Comparison of ENCODE assay signal across 17 cellular contexts in genomic region chr15:21267686-21268395, GRCh38.
DNase-seq lines count a peak whose midpoint lies in the region; ATAC-seq, FAIRE-seq and TF ChIP-seq lines count a peak whose summit lies in the region.
"Had no signal": no experiment of that assay in that cellular context is flagged by ENCODE, and none has a peak within 500 bp of the region (broad histone marks: within the 10 kb centered on the region; RNA-seq: fewer than 3 reads in every experiment).

No MANE protein-coding gene starts in this region.

- no peak overlapping the region for H3K27ac Mint-ChIP-seq in activated naive CD8-positive, alpha-beta T cell treated with anti-CD3 and anti-CD28 coated beads, Interleukin-2, amount 50 U/mL, for 24 hours
- no peak overlapping the region for H3K27ac Mint-ChIP-seq in activated naive CD8-positive, alpha-beta T cell treated with anti-CD3 and anti-CD28 coated beads for 36 hours
- H3K27ac Mint-ChIP-seq: IgD-negative memory B cell had no signal

- no peak overlapping the region for H3K4me3 ChIP-seq in retinal pigment epithelial cell (ENCODE audit: low read length)
- H3K4me3 ChIP-seq: Peyer's patch had no signal

- no peak for DNase-seq in activated naive CD8-positive, alpha-beta T cell treated with anti-CD3 and anti-CD28 coated beads, Interleukin-2, amount 50 U/mL, for 24 hours
- no peak for DNase-seq in activated naive CD8-positive, alpha-beta T cell treated with anti-CD3 and anti-CD28 coated beads for 36 hours
- peak; percentile 3 for DNase-seq in RCC 7860 (ENCODE audit: low spot score)
- peak; percentile 15 for DNase-seq in foreskin melanocyte
- peak; percentile 34 for DNase-seq in retinal pigment epithelial cell (ENCODE audit: low read depth)
- no peak for DNase-seq in SIG-M5 (lab: John Stamatoyannopoulos, UW)
- DNase-seq: Calu3, NCI-H1436, NCI-H2029 treated with DMSO at 0.1 percent for 48 hours, NCI-H510A treated with DMSO at 0.1 percent for 48 hours, Peyer's patch had no signal

- H3K9me3 Mint-ChIP-seq in activated naive CD8-positive, alpha-beta T cell treated with anti-CD3 and anti-CD28 coated beads, Interleukin-2, amount 50 U/mL, for 24 hours, result no peaks in the 10 kb centered on the region
- H3K9me3 Mint-ChIP-seq in activated naive CD8-positive, alpha-beta T cell treated with anti-CD3 and anti-CD28 coated beads for 36 hours, result no peaks in the 10 kb centered on the region
- H3K9me3 Mint-ChIP-seq: IgD-negative memory B cell had no signal

- TF ChIP-seq CTCF in retinal pigment epithelial cell (conservative IDR thresholded peaks at IDR 0.05; ENCODE audit: low read depth, low read length), result no peak

- no peaks in the 10 kb centered on the region for H3K36me3 Mint-ChIP-seq in activated naive CD8-positive, alpha-beta T cell treated with anti-CD3 and anti-CD28 coated beads, Interleukin-2, amount 50 U/mL, for 24 hours (ENCODE audit: low read depth)
- H3K36me3 Mint-ChIP-seq in activated naive CD8-positive, alpha-beta T cell treated with anti-CD3 and anti-CD28 coated beads for 36 hours, result no peaks in the 10 kb centered on the region

- peaks cover 4% of the 10 kb centered on the region for H3K27me3 Mint-ChIP-seq in activated naive CD8-positive, alpha-beta T cell treated with anti-CD3 and anti-CD28 coated beads, Interleukin-2, amount 50 U/mL, for 24 hours
- H3K27me3 Mint-ChIP-seq in activated naive CD8-positive, alpha-beta T cell treated with anti-CD3 and anti-CD28 coated beads for 36 hours, result peaks cover 11% of the 10 kb centered on the region
- H3K27me3 Mint-ChIP-seq: IgD-negative memory B cell had no signal

- ATAC-seq in activated naive CD8-positive, alpha-beta T cell treated with anti-CD3 and anti-CD28 coated beads, Interleukin-2, amount 50 U/mL, for 24 hours, result peak; percentile 11
- ATAC-seq in HG02610 (IDR thresholded peaks at IDR 0.05; ENCODE audit: unreplicated experiment), result no peak
- no peak for ATAC-seq in GM21367 (IDR thresholded peaks at IDR 0.05; ENCODE audit: unreplicated experiment)

- peaks cover 13% of the 10 kb centered on the region for H3K4me1 Mint-ChIP-seq in activated naive CD8-positive, alpha-beta T cell treated with anti-CD3 and anti-CD28 coated beads, Interleukin-2, amount 50 U/mL, for 24 hours
- peaks cover 5% of the 10 kb centered on the region for H3K4me1 Mint-ChIP-seq in activated naive CD8-positive, alpha-beta T cell treated with anti-CD3 and anti-CD28 coated beads for 36 hours

- H3K4me3 Mint-ChIP-seq in activated naive CD8-positive, alpha-beta T cell treated with anti-CD3 and anti-CD28 coated beads, Interleukin-2, amount 50 U/mL, for 24 hours, result no peak overlapping the region
- H3K4me3 Mint-ChIP-seq in activated naive CD8-positive, alpha-beta T cell treated with anti-CD3 and anti-CD28 coated beads for 36 hours, result no peak overlapping the region
- H3K4me3 Mint-ChIP-seq: IgD-negative memory B cell had no signal

- FAIRE-seq in RCC 7860 (lab: Jason Lieb, UNC), result no peak
- FAIRE-seq: G401.6, GM12891, H1 had no signal

Comparison
In these comparisons a context has a peak if more than half of its experiments do, and no peak if none do; other contexts are left out.
1. DNase-seq: peak in RCC 7860 (single experiment), foreskin melanocyte (single experiment) and retinal pigment epithelial cell (single experiment); none in activated naive CD8-positive, alpha-beta T cell treated with anti-CD3 and anti-CD28 coated beads, Interleukin-2, amount 50 U/mL, for 24 hours (single experiment), activated naive CD8-positive, alpha-beta T cell treated with anti-CD3 and anti-CD28 coated beads for 36 hours (single experiment) and SIG-M5 (single experiment).